ENCODE assay signal across 13 cellular contexts in genomic region chr16:85550422-85551318, GRCh38.
DNase-seq lines count a peak whose midpoint lies in the region; TF ChIP-seq lines count a peak whose summit lies in the region.
"Had no signal": no experiment of that assay in that cellular context is flagged by ENCODE, and none has a peak within 500 bp of the region (broad histone marks: within the 10 kb centered on the region; RNA-seq: fewer than 3 reads in every experiment).

No MANE protein-coding gene starts in this region.

- peaks cover 12% of the 10 kb centered on the region for H3K4me1 Mint-ChIP-seq in HFFc6 (ENCODE audit: low read depth)
- H3K4me1 Mint-ChIP-seq in endodermal cell = peaks cover 15% of the 10 kb centered on the region

- H3K4ac ChIP-seq in trophoblast cell (ENCODE audit: low read depth, low read length) = no peak overlapping the region

- H2BK5ac ChIP-seq in trophoblast cell (ENCODE audit: low read depth, low read length, poor library complexity) = no peak overlapping the region

- H3K79me1 ChIP-seq in trophoblast cell (ENCODE audit: low read length) = peaks cover 22% of the 10 kb centered on the region

- H4K8ac ChIP-seq in trophoblast cell (ENCODE audit: low read depth, low read length) = peak overlapping the region; percentile 7

- H2AK5ac ChIP-seq in trophoblast cell (ENCODE audit: low read length) = no peak overlapping the region

- H3K4me3 Mint-ChIP-seq in HFFc6 (no peak overlapping the region), endodermal cell (no peak overlapping the region)
- H3K4me3 Mint-ChIP-seq: activated naive CD4-positive, alpha-beta T cell treated with anti-CD3 and anti-CD28 coated beads for 36 hours had no signal

- peak overlapping the region; percentile 16 for H3K18ac ChIP-seq in trophoblast cell (ENCODE audit: low read length)

- H3K9me3 ChIP-seq in endodermal cell (ENCODE audit: control insufficient read depth, low read length) (no peaks in the 10 kb centered on the region), trophoblast cell (ENCODE audit: insufficient read depth, low read depth, low read length) (no peaks in the 10 kb centered on the region)

- H4K12ac ChIP-seq in trophoblast cell (ENCODE audit: low read depth, low read length) = no peak overlapping the region

- peak overlapping the region; percentile 7 for H3K14ac ChIP-seq in trophoblast cell (ENCODE audit: low read length)

- H3K27ac Mint-ChIP-seq in HFFc6 (no peak overlapping the region; the same call in 1 of the 2 replicates), endodermal cell (no peak overlapping the region)
- H3K27ac Mint-ChIP-seq: activated naive CD4-positive, alpha-beta T cell treated with anti-CD3 and anti-CD28 coated beads for 36 hours had no signal

- H3K36me3 ChIP-seq in endodermal cell (ENCODE audit: control insufficient read depth, insufficient read depth, low read length) (no peaks in the 10 kb centered on the region), trophoblast cell (ENCODE audit: control insufficient read depth in 1 of 2, insufficient read depth in 2 of 2, low read length in 2 of 2) (no peaks in the 10 kb centered on the region)

- no peak overlapping the region for H3K4me3 ChIP-seq in endodermal cell (ENCODE audit: low read length)
- H3K4me3 ChIP-seq in trophoblast cell (ENCODE audit: low read depth, low read length) = no peak overlapping the region

- H3K36me3 Mint-ChIP-seq in HFFc6 (ENCODE audit: low read depth) (peaks cover 2% of the 10 kb centered on the region; the same call in 1 of the 2 replicates), endodermal cell (ENCODE audit: low read depth) (no peaks in the 10 kb centered on the region)

- H3K27ac ChIP-seq in C4-2B = peak overlapping the region; percentile 99
- no peak overlapping the region for H3K27ac ChIP-seq in endodermal cell (ENCODE audit: low read depth, low read length)
- no peak overlapping the region for H3K27ac ChIP-seq in trophoblast cell (ENCODE audit: low read depth, low read length)

- peak overlapping the region; percentile 35 for H2BK120ac ChIP-seq in trophoblast cell (ENCODE audit: insufficient read depth, low read length, poor library complexity)

- H2BK12ac ChIP-seq in trophoblast cell (ENCODE audit: low read length) = peak overlapping the region; percentile 23

- H3K79me2 ChIP-seq in trophoblast cell (ENCODE audit: control insufficient read depth, insufficient read depth, low read length, poor library complexity) = peaks cover 4% of the 10 kb centered on the region

- H3K4me1 ChIP-seq in endodermal cell (ENCODE audit: control insufficient read depth, insufficient read depth, low read length) (peaks cover 4% of the 10 kb centered on the region), trophoblast cell (ENCODE audit: control insufficient read depth in 1 of 2, insufficient read depth in 2 of 2, low read length in 2 of 2) (peaks cover 0 to 7% of the 10 kb centered on the region in 2 experiments)

- H3K23ac ChIP-seq in trophoblast cell (ENCODE audit: low read length) = no peak overlapping the region

- DNase-seq in HFFc6 (no peak), endodermal cell (peak; percentile 56), trophoblast cell (peak in 1 of 2 donors; percentile 53), activated gamma-delta T cell treated with Interleukin-2 at 50 U/mL for 16 hours (no peak), LoVo (ENCODE audit: low spot score) (no peak), ecto neural progenitor cell (ENCODE audit: low spot score) (no peak)
- DNase-seq: activated naive CD4-positive, alpha-beta T cell treated with anti-CD3 and anti-CD28 coated beads for 36 hours; effector memory CD4-positive, alpha-beta T cell; H7; NCI-H446 treated with DMSO at 0.1 percent for 48 hours; RPMI8226; stimulated activated CD4-positive, alpha-beta T cell treated with anti-CD3 and anti-CD28 coated beads, Interleukin-4, amount 100 ng/mL, for 24 hours had no signal

- H3K27me3 ChIP-seq in endodermal cell (ENCODE audit: control insufficient read depth, insufficient read depth, low read length, poor library complexity, severe bottlenecking) (no peaks in the 10 kb centered on the region), trophoblast cell (ENCODE audit: insufficient read depth, low read length) (no peaks in the 10 kb centered on the region)

- no peak overlapping the region for H2AFZ ChIP-seq in trophoblast cell (ENCODE audit: insufficient read depth, low read length, poor library complexity)

- no peaks in the 10 kb centered on the region for H3K27me3 Mint-ChIP-seq in HFFc6 (ENCODE audit: insufficient read depth)
- no peaks in the 10 kb centered on the region for H3K27me3 Mint-ChIP-seq in endodermal cell (ENCODE audit: insufficient read depth)

- 86 to 90% methylated on average over 10 to 24 of the region's 24 CpGs for whole genome bisulfite sequencing in endodermal cell (ENCODE audit: insufficient coverage in 1 of 2, insufficient read length in 1 of 2), 2 experiments
- no CpG with 5 or more reads among the region's 24 CpGs for WGBS in trophoblast cell (ENCODE audit: extremely low coverage, insufficient coverage, insufficient read length)

- H3K9ac ChIP-seq in endodermal cell (ENCODE audit: extremely low read depth, low read length, poor library complexity, severe bottlenecking) = no peak overlapping the region
- H3K9ac ChIP-seq in trophoblast cell (ENCODE audit: low read length) = no peak overlapping the region

- TF ChIP-seq CTCF in C4-2B (conservative IDR thresholded peaks at IDR 0.05) (no peak), HFFc6 (IDR thresholded peaks at IDR 0.05) (peak; percentile 20; the same call in 1 of the 2 replicates), endodermal cell (conservative IDR thresholded peaks at IDR 0.05) (peak; percentile 52)

- H3K9me3 Mint-ChIP-seq in HFFc6 (no peaks in the 10 kb centered on the region), endodermal cell (no peaks in the 10 kb centered on the region)
- H3K9me3 Mint-ChIP-seq: activated naive CD4-positive, alpha-beta T cell treated with anti-CD3 and anti-CD28 coated beads for 36 hours had no signal

- peak overlapping the region; percentile 33 for H4K91ac ChIP-seq in trophoblast cell (ENCODE audit: low read depth, low read length)

- no peak overlapping the region for H3K4me2 ChIP-seq in trophoblast cell (ENCODE audit: low read length)
